In the genomic region with DNA sequence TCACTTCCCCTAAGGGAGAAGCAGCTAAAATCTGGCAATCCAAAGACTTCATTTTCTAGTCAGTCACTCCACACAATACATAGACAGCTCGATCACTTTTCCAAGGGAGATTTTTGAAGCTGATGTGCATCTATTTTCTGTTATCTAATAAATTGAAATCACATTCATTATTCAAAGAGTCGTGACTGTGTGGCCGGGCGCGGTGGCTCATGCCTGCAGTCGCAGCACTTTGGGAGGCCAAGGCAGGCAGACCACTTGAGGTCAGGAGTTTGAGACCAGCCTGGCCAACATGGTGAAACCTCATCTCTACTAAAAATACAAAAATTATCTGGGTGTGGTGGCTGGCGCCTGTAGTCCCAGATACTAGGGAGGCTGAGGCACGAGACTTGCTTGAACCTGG, we compare ENCODE assay signal across 26 cellular contexts.
"Had no signal": no experiment of that assay in that cellular context is flagged by ENCODE, and none has a peak within 500 bp of the region (broad histone marks: within the 10 kb centered on the region; RNA-seq: fewer than 3 reads in every experiment).

No MANE protein-coding gene starts in this region.

- H3K27me3 Mint-ChIP-seq: activated CD4-positive, alpha-beta memory T cell treated with anti-CD3 and anti-CD28 coated beads for 36 hours; activated T-helper 17 cell treated with anti-CD3 and anti-CD28 coated beads, Interleukin-2, amount 50 U/mL, for 72 hours had no signal

- H3K27me3 ChIP-seq: adrenal gland, breast epithelium, MG63 had no signal

- ATAC-seq: activated T-helper 17 cell treated with anti-CD3 and anti-CD28 coated beads, Interleukin-2, amount 50 U/mL, for 72 hours; Right ventricle myocardium inferior had no signal

- H3K27ac Mint-ChIP-seq: activated CD4-positive, alpha-beta memory T cell treated with anti-CD3 and anti-CD28 coated beads for 36 hours; activated CD4-positive, alpha-beta T cell treated with anti-CD3 and anti-CD28 coated beads, Interleukin-2, amount 10 ng/mL, durations not matched to agents 7 days and 5 days; activated naive CD8-positive, alpha-beta T cell treated with anti-CD3 and anti-CD28 coated beads, Interleukin-2, amount 10 ng/mL, durations not matched to agents 7 days and 5 days; activated T-helper 17 cell treated with anti-CD3 and anti-CD28 coated beads, Interleukin-2, amount 50 U/mL, for 72 hours had no signal

- H3K27ac ChIP-seq: adrenal gland, breast epithelium, VCaP had no signal

- H3K4me1 ChIP-seq: breast epithelium had no signal

- DNase-seq: activated CD4-positive, alpha-beta memory T cell treated with anti-CD3 and anti-CD28 coated beads for 36 hours; activated CD4-positive, alpha-beta T cell treated with anti-CD3 and anti-CD28 coated beads, Interleukin-2, amount 10 ng/mL, durations not matched to agents 7 days and 5 days; activated CD4-positive, CD25-positive, alpha-beta regulatory T cell; activated CD8-positive, alpha-beta memory T cell treated with anti-CD3 and anti-CD28 coated beads for 24 hours; activated naive CD4-positive, alpha-beta T cell treated with anti-CD3 and anti-CD28 coated beads, Interleukin-2, amount 50 U/mL, for 16 hours; activated naive CD8-positive, alpha-beta T cell treated with anti-CD3 and anti-CD28 coated beads, Interleukin-2, amount 10 ng/mL, durations not matched to agents 7 days and 5 days; activated T-cell treated with anti-CD3 and anti-CD28 coated beads, Interleukin-2, amount 50 U/mL, for 48 hours; anterior cingulate cortex; caudate nucleus; MV-4-11; NCI-H1092 treated with DMSO at 0.1 percent for 48 hours; NCI-H1436; NCI-H1694 treated with DMSO at 0.1 percent for 48 hours; NCI-H2029 treated with DMSO at 0.1 percent for 48 hours; NCI-H345; NCI-H510A; NCI-H526 treated with DMSO at 0.1 percent for 48 hours; NCI-H82; SK-N-SH; T-helper 1 cell had no signal

- H3K4me2 ChIP-seq: SK-N-SH had no signal

- H3K36me3 Mint-ChIP-seq: activated CD4-positive, alpha-beta memory T cell treated with anti-CD3 and anti-CD28 coated beads for 36 hours; activated naive CD8-positive, alpha-beta T cell treated with anti-CD3 and anti-CD28 coated beads, Interleukin-2, amount 10 ng/mL, durations not matched to agents 7 days and 5 days had no signal

- H3K4me3 ChIP-seq: adrenal gland, breast epithelium, MG63 had no signal

- H3K9me3 Mint-ChIP-seq: activated CD4-positive, alpha-beta memory T cell treated with anti-CD3 and anti-CD28 coated beads for 36 hours; activated CD4-positive, alpha-beta T cell treated with anti-CD3 and anti-CD28 coated beads, Interleukin-2, amount 10 ng/mL, durations not matched to agents 7 days and 5 days; activated naive CD8-positive, alpha-beta T cell treated with anti-CD3 and anti-CD28 coated beads, Interleukin-2, amount 10 ng/mL, durations not matched to agents 7 days and 5 days; activated T-helper 17 cell treated with anti-CD3 and anti-CD28 coated beads, Interleukin-2, amount 50 U/mL, for 72 hours had no signal

- H3K4me3 Mint-ChIP-seq: activated CD4-positive, alpha-beta memory T cell treated with anti-CD3 and anti-CD28 coated beads for 36 hours; activated CD4-positive, alpha-beta T cell treated with anti-CD3 and anti-CD28 coated beads, Interleukin-2, amount 10 ng/mL, durations not matched to agents 7 days and 5 days; activated naive CD8-positive, alpha-beta T cell treated with anti-CD3 and anti-CD28 coated beads, Interleukin-2, amount 10 ng/mL, durations not matched to agents 7 days and 5 days; activated T-helper 17 cell treated with anti-CD3 and anti-CD28 coated beads, Interleukin-2, amount 50 U/mL, for 72 hours had no signal

- H3K9ac ChIP-seq: SK-N-SH had no signal

- H3K9me3 ChIP-seq: adrenal gland, breast epithelium, MG63, SK-N-SH had no signal

- H3K36me3 ChIP-seq: adrenal gland, breast epithelium, MG63 had no signal
